In genomic region chr11:32023370-32023964, GRCh38 we compare ENCODE assay signal across 19 cellular contexts.
"Had no signal": no experiment of that assay in that cellular context is flagged by ENCODE, and none has a peak within 500 bp of the region (broad histone marks: within the 10 kb centered on the region; RNA-seq: fewer than 3 reads in every experiment).

No MANE protein-coding gene starts in this region.

- H3K27me3 ChIP-seq: colonic mucosa, right lobe of liver, thyroid gland had no signal

- H3K4me3 ChIP-seq: colonic mucosa, psoas muscle, right lobe of liver, thyroid gland had no signal

- H3K4me1 Mint-ChIP-seq: naive thymus-derived CD8-positive, alpha-beta T cell; stimulated activated naive B cell treated with anti-CD40 and anti-IgM and Interleukin-4, amounts not matched to agents 10 μg/mL and 1 μg/mL and 100 μg/mL, for 72 hours had no signal

- ATAC-seq: activated T-cell treated with anti-CD3 and anti-CD28 coated beads, Interleukin-2, amount 50 U/mL, for 72 hours; left ventricle myocardium superior; naive thymus-derived CD8-positive, alpha-beta T cell; psoas muscle; right lobe of liver; stimulated activated naive B cell treated with anti-CD40 and anti-IgM and Interleukin-4, amounts not matched to agents 10 μg/mL and 1 μg/mL and 100 μg/mL, for 72 hours had no signal

- H3K4me1 ChIP-seq: colonic mucosa, psoas muscle, right lobe of liver, thyroid gland had no signal

- H3K4me3 Mint-ChIP-seq: activated T-cell treated with anti-CD3 and anti-CD28 coated beads, Interleukin-2, amount 50 U/mL, for 72 hours; memory B cell; naive thymus-derived CD8-positive, alpha-beta T cell; stimulated activated naive B cell treated with anti-CD40 and anti-IgM and Interleukin-4, amounts not matched to agents 10 μg/mL and 1 μg/mL and 100 μg/mL, for 72 hours had no signal

- H3K36me3 ChIP-seq: colonic mucosa, right lobe of liver, thyroid gland had no signal

- H3K9me3 ChIP-seq: colonic mucosa, psoas muscle, right lobe of liver, thyroid gland had no signal

- FAIRE-seq: frontal cortex had no signal

- H3K36me3 Mint-ChIP-seq: memory B cell; naive thymus-derived CD8-positive, alpha-beta T cell; stimulated activated naive B cell treated with anti-CD40 and anti-IgM and Interleukin-4, amounts not matched to agents 10 μg/mL and 1 μg/mL and 100 μg/mL, for 72 hours had no signal

- H3K9me3 Mint-ChIP-seq: memory B cell; stimulated activated naive B cell treated with anti-CD40 and anti-IgM and Interleukin-4, amounts not matched to agents 10 μg/mL and 1 μg/mL and 100 μg/mL, for 72 hours had no signal

- DNase-seq: activated CD4-positive, alpha-beta T cell treated with anti-CD3 and anti-CD28 coated beads, Interleukin-2, amount 50 U/mL, for 1 hour; activated CD4-positive, CD25-positive, alpha-beta regulatory T cell treated with anti-CD3 and anti-CD28 coated beads, Interleukin-2, amount 50 U/mL, for 72 hours; activated CD8-positive, alpha-beta memory T cell treated with anti-CD3 and anti-CD28 coated beads for 24 hours; activated effector memory CD4-positive, alpha-beta T cell treated with anti-CD3 and anti-CD28 coated beads, Interleukin-2, amount 50 U/mL, for 16 hours; activated naive CD4-positive, alpha-beta T cell treated with anti-CD3 and anti-CD28 coated beads, Interleukin-2, amount 50 U/mL, for 16 hours; activated T-cell treated with anti-CD3 and anti-CD28 coated beads, Interleukin-2, amount 50 U/mL, for 72 hours; colonic mucosa; left ventricle myocardium superior; naive thymus-derived CD8-positive, alpha-beta T cell; psoas muscle; right lobe of liver; stimulated activated CD4-positive, alpha-beta T cell treated with anti-CD3 and anti-CD28 coated beads, Interleukin-4, amount 100 ng/mL, for 24 hours; stimulated activated naive B cell treated with anti-CD40 and anti-IgM and Interleukin-4, amounts not matched to agents 10 μg/mL and 1 μg/mL and 100 μg/mL, for 72 hours; SW 1271; T-helper 2 cell; thyroid gland had no signal

- H3K27ac Mint-ChIP-seq: activated T-cell treated with anti-CD3 and anti-CD28 coated beads, Interleukin-2, amount 50 U/mL, for 72 hours; memory B cell; naive thymus-derived CD8-positive, alpha-beta T cell; stimulated activated naive B cell treated with anti-CD40 and anti-IgM and Interleukin-4, amounts not matched to agents 10 μg/mL and 1 μg/mL and 100 μg/mL, for 72 hours had no signal

- H3K27ac ChIP-seq: colonic mucosa, psoas muscle, right lobe of liver, thyroid gland, VCaP had no signal
